Comparison of ENCODE assay signal across 11 cellular contexts in the genomic region with DNA sequence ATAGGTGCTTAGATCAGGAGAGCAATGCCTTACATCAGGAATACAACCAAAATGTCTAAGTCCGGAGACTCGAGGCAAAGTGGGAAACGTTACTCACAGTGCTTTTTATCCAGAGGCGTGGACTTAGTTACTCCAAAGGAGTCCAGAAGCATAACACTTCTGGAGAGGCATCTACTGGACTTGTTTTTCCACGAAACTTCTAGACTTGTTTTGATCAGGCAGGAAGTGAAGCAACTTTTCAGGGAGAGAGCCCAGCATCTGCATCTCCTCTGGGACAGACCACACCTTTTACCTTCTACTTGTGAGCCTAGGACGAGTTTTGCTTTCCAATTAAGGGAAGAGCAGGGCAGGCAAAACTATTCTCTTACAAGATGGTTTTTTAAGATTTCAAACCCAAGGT. TPM values are rescaled to one million over a fixed set of nuclear protein-coding genes. Genes with fewer than 3 reads are reported as not detected.
A peak's percentile ranks its signal among the peaks of the same experiment; 100 is the strongest.
DNase-seq lines count a peak whose midpoint lies in the region; ATAC-seq and TF ChIP-seq lines count a peak whose summit lies in the region.
"Had no signal": no experiment of that assay in that cellular context is flagged by ENCODE, and none has a peak within 500 bp of the region (broad histone marks: within the 10 kb centered on the region; RNA-seq: fewer than 3 reads in every experiment).

No MANE protein-coding gene starts in this region.

- no peak for TF ChIP-seq POLR2A in esophagus muscularis mucosa (IDR thresholded peaks at IDR 0.05; ENCODE audit: low read depth)

- peak overlapping the region; percentile 68 for H2BK12ac ChIP-seq in trophoblast cell (ENCODE audit: low read length)

- no peaks in the 10 kb centered on the region for H4K20me1 ChIP-seq in SU-DHL-6 (ENCODE audit: low read depth, low read length)

- H3K4me3 ChIP-seq in SU-DHL-6 (ENCODE audit: insufficient read depth, low read length, poor library complexity, severe bottlenecking) (no peak overlapping the region), esophagus muscularis mucosa (no peak overlapping the region), trophoblast cell (ENCODE audit: low read depth, low read length) (no peak overlapping the region)

- peak overlapping the region; percentile 49 for H2BK120ac ChIP-seq in trophoblast cell (ENCODE audit: insufficient read depth, low read length, poor library complexity)

- H3K36me3 Mint-ChIP-seq in HFFc6 (ENCODE audit: low read depth) = no peaks in the 10 kb centered on the region; the same call in 1 of the 2 replicates

- H3K79me1 ChIP-seq in trophoblast cell (ENCODE audit: low read length) = peaks cover 26% of the 10 kb centered on the region

- H2BK5ac ChIP-seq in trophoblast cell (ENCODE audit: low read depth, low read length, poor library complexity) = no peak overlapping the region

- H3K27me3 ChIP-seq in SU-DHL-6 (ENCODE audit: low read length) = no peaks in the 10 kb centered on the region
- no peaks in the 10 kb centered on the region for H3K27me3 ChIP-seq in esophagus muscularis mucosa
- no peaks in the 10 kb centered on the region for H3K27me3 ChIP-seq in trophoblast cell (ENCODE audit: insufficient read depth, low read length)
- H3K27me3 ChIP-seq: vagina had no signal

- H3K36me3 ChIP-seq in SU-DHL-6 (ENCODE audit: low read length) (no peaks in the 10 kb centered on the region), esophagus muscularis mucosa (no peaks in the 10 kb centered on the region), trophoblast cell (ENCODE audit: control insufficient read depth in 1 of 2, insufficient read depth in 2 of 2, low read length in 2 of 2) (no peaks in the 10 kb centered on the region)
- H3K36me3 ChIP-seq: vagina had no signal

- 59% methylated on average over 6 of the region's 6 CpGs for WGBS in esophagus muscularis mucosa
- no CpG with 5 or more reads among the region's 6 CpGs for WGBS in trophoblast cell (ENCODE audit: extremely low coverage, insufficient coverage, insufficient read length)

- H3K9me3 ChIP-seq in SU-DHL-6 (ENCODE audit: insufficient read depth, low read length) (no peaks in the 10 kb centered on the region), esophagus muscularis mucosa (no peaks in the 10 kb centered on the region), trophoblast cell (ENCODE audit: insufficient read depth, low read depth, low read length) (no peaks in the 10 kb centered on the region)
- H3K9me3 ChIP-seq: vagina had no signal

- H2AFZ ChIP-seq in SU-DHL-6 (ENCODE audit: low read depth, low read length, severe bottlenecking) (no peak overlapping the region), trophoblast cell (ENCODE audit: insufficient read depth, low read length, poor library complexity) (no peak overlapping the region)

- H3K4ac ChIP-seq in trophoblast cell (ENCODE audit: low read depth, low read length) = peak overlapping the region; percentile 44

- no peak for TF ChIP-seq EP300 in esophagus muscularis mucosa (IDR thresholded peaks at IDR 0.05)

- peak overlapping the region; percentile 89 for H3K4me3 Mint-ChIP-seq in HFFc6

- peak overlapping the region; percentile 71; the same call in 1 of the 2 replicates for H3K9ac ChIP-seq in SU-DHL-6 (ENCODE audit: low read length)
- no peak overlapping the region for H3K9ac ChIP-seq in trophoblast cell (ENCODE audit: low read length)

- peaks cover 2% of the 10 kb centered on the region for H3K27me3 Mint-ChIP-seq in HFFc6 (ENCODE audit: insufficient read depth)

- ATAC-seq in GM18498 (IDR thresholded peaks at IDR 0.05; ENCODE audit: unreplicated experiment) = no peak

- H3K18ac ChIP-seq in trophoblast cell (ENCODE audit: low read length) = peak overlapping the region; percentile 64

- TF ChIP-seq CTCF in HFFc6 (IDR thresholded peaks at IDR 0.05) (no peak), SU-DHL-6 (IDR thresholded peaks at IDR 0.05; ENCODE audit: insufficient read depth, low read length, poor library complexity, severe bottlenecking) (no peak), esophagus muscularis mucosa (IDR thresholded peaks at IDR 0.05) (no peak)

- H3K27ac ChIP-seq in SU-DHL-6 (ENCODE audit: low read depth, low read length) = no peak overlapping the region
- H3K27ac ChIP-seq in esophagus muscularis mucosa (replicated peaks in 1 of 4) = peak overlapping the region; percentile 85 to 91 (median 89)
- peak overlapping the region; percentile 91 for H3K27ac ChIP-seq in trophoblast cell (ENCODE audit: low read depth, low read length)

- H3K4me2 ChIP-seq in SU-DHL-6 (ENCODE audit: low read depth, low read length, poor library complexity, severe bottlenecking) = peak overlapping the region; percentile 82
- no peak overlapping the region for H3K4me2 ChIP-seq in trophoblast cell (ENCODE audit: low read length)

- H3F3A ChIP-seq in SU-DHL-6 (ENCODE audit: insufficient read depth) = no peaks in the 10 kb centered on the region

- intact Hi-C loops in esophagus muscularis mucosa (cut with DNase I) = loop anchor here (5.0 kb wide), 1 partner anchor 51 kb away; no protein-coding TSS in a partner anchor

- H4K12ac ChIP-seq in trophoblast cell (ENCODE audit: low read depth, low read length) = no peak overlapping the region

- H3K23ac ChIP-seq in trophoblast cell (ENCODE audit: low read length) = no peak overlapping the region

- H3K9me2 ChIP-seq in SU-DHL-6 (replicated peaks; ENCODE audit: insufficient read depth, low read length) = no peaks in the 10 kb centered on the region

- DNase-seq in HFFc6 = no peak
- no peak for DNase-seq in esophagus muscularis mucosa (ENCODE audit: extremely low spot score)
- no peak for DNase-seq in trophoblast cell
- no peak for DNase-seq in NCI-H524 (lab: John Stamatoyannopoulos, UW)
- no peak for DNase-seq in SHP77 (lab: John Stamatoyannopoulos, UW)
- DNase-seq: DMS79 treated with DMSO at 0.1 percent for 48 hours, islet precursor cell, NCI-H345 had no signal

- no peak overlapping the region for H2AK5ac ChIP-seq in trophoblast cell (ENCODE audit: low read length)

- H3K79me2 ChIP-seq in SU-DHL-6 (ENCODE audit: insufficient read depth, low read length) (no peaks in the 10 kb centered on the region), trophoblast cell (ENCODE audit: control insufficient read depth, insufficient read depth, low read length, poor library complexity) (peaks cover 28% of the 10 kb centered on the region)

- H3K4me1 ChIP-seq in esophagus muscularis mucosa (peaks cover 17 to 57% (median 55%) of the 10 kb centered on the region in 4 donors), trophoblast cell (ENCODE audit: control insufficient read depth in 1 of 2, insufficient read depth in 2 of 2, low read length in 2 of 2) (peaks cover 4 to 23% of the 10 kb centered on the region in 2 experiments)

- H4K8ac ChIP-seq in trophoblast cell (ENCODE audit: low read depth, low read length) = no peak overlapping the region

- H3K9me3 Mint-ChIP-seq in HFFc6 = no peaks in the 10 kb centered on the region

- peak overlapping the region; percentile 84; the same call in 1 of the 2 replicates for H3K27ac Mint-ChIP-seq in HFFc6

- H3K4me1 Mint-ChIP-seq in HFFc6 (ENCODE audit: low read depth) = peaks cover 64% of the 10 kb centered on the region

- no peak overlapping the region for H3K14ac ChIP-seq in trophoblast cell (ENCODE audit: low read length)

- H4K91ac ChIP-seq in trophoblast cell (ENCODE audit: low read depth, low read length) = no peak overlapping the region

RNA-seq across cellular contexts. Expression of gene TJP2, which starts 1.2 kb away (rescaled TPM):
- 10 to 100 TPM; 25.3 to 50.4 (median 45.4) TPM for total RNA-seq in HFFc6 (2021; fragmentation: NEBNext Ultra II Directional; extraction: Animal tissue kit (Norgen Biotek cat#: 25700))
- 100 to 1,000 TPM; 101 to 172 (median 125) TPM for total RNA-seq in esophagus muscularis mucosa
- polyA plus RNA-seq in trophoblast cell (2013) = 96.7 and 103 TPM in 2 replicates
